In genomic region chr11:127939000-127939399, GRCh38 we compare ENCODE assay signal across 36 cellular contexts.
"Had no signal": no experiment of that assay in that cellular context is flagged by ENCODE, and none has a peak within 500 bp of the region (broad histone marks: within the 10 kb centered on the region; RNA-seq: fewer than 3 reads in every experiment).

No MANE protein-coding gene starts in this region.

- H3K4me2 ChIP-seq: KMS-11, PC-9 had no signal

- H3K4me1 ChIP-seq: ascending aorta had no signal

- H3K4me3 ChIP-seq: ascending aorta, PC-9 had no signal

- ATAC-seq: activated CD8-positive, alpha-beta memory T cell treated with anti-CD3 and anti-CD28 coated beads, Interleukin-2, amount 10 ng/mL, durations not matched to agents 7 days and 5 days; activated naive CD4-positive, alpha-beta T cell treated with anti-CD3 and anti-CD28 coated beads, Interleukin-2, amount 50 U/mL, for 72 hours; activated naive CD8-positive, alpha-beta T cell treated with anti-CD3 and anti-CD28 coated beads, Interleukin-2, amount 50 U/mL, for 24 hours; SK-N-SH treated with all-trans-retinoic acid at 6 μM for 48 hours had no signal

- H3K9ac ChIP-seq: KMS-11 had no signal

- H3K9me3 ChIP-seq: ascending aorta had no signal

- H3K36me3 ChIP-seq: ascending aorta had no signal

- H2AFZ ChIP-seq: PC-9 had no signal

- H3K27ac ChIP-seq: ascending aorta, KMS-11, PC-9, VCaP had no signal

- H3K27me3 ChIP-seq: ascending aorta had no signal

- FAIRE-seq: RCC 7860 had no signal

- DNase-seq: activated B cell treated with CpG ODN at 0.5 μM for 24 hours; activated CD4-positive, alpha-beta memory T cell treated with anti-CD3 and anti-CD28 coated beads, Interleukin-2, amount 10 ng/mL, durations not matched to agents 7 days and 5 days; activated CD4-positive, alpha-beta T cell treated with anti-CD3 and anti-CD28 coated beads for 4 hours; activated CD4-positive, alpha-beta T cell treated with anti-CD3 and anti-CD28 coated beads, Interleukin-2, amount 50 U/mL, for 1 hour; activated CD4-positive, CD25-positive, alpha-beta regulatory T cell treated with anti-CD3 and anti-CD28 coated beads, Interleukin-2, amount 50 U/mL, for 72 hours; activated CD8-positive, alpha-beta memory T cell treated with anti-CD3 and anti-CD28 coated beads for 24 hours; activated CD8-positive, alpha-beta memory T cell treated with anti-CD3 and anti-CD28 coated beads, Interleukin-2, amount 10 ng/mL, durations not matched to agents 7 days and 5 days; activated CD8-positive, alpha-beta memory T cell treated with anti-CD3 and anti-CD28 coated beads, Interleukin-2, amount 50 U/mL, for 48 hours; activated gamma-delta T cell; activated naive CD4-positive, alpha-beta T cell treated with anti-CD3 and anti-CD28 coated beads for 36 hours; activated naive CD8-positive, alpha-beta T cell treated with anti-CD3 and anti-CD28 coated beads, Interleukin-2, amount 50 U/mL, for 24 hours; activated T-cell treated with anti-CD3 and anti-CD28 coated beads, Interleukin-2, amount 50 U/mL, for 48 hours; amniotic stem cell; cerebellar nuclear complex; NCI-H1092 treated with DMSO at 0.1 percent for 48 hours; NCI-H1417; NCI-H146; NCI-H187; NCI-H2029 treated with DMSO at 0.1 percent for 48 hours; NCI-H2171 treated with DMSO at 0.1 percent for 48 hours; NCI-H2227 treated with DMSO at 0.1 percent for 48 hours; NCI-H446 treated with DMSO at 0.1 percent for 48 hours; NCI-H524; NCI-H69; NCI-H82; SIG-M5; T-helper 1 cell; T-helper 2 cell; T-helper 9 cell had no signal
